In the genomic region with DNA sequence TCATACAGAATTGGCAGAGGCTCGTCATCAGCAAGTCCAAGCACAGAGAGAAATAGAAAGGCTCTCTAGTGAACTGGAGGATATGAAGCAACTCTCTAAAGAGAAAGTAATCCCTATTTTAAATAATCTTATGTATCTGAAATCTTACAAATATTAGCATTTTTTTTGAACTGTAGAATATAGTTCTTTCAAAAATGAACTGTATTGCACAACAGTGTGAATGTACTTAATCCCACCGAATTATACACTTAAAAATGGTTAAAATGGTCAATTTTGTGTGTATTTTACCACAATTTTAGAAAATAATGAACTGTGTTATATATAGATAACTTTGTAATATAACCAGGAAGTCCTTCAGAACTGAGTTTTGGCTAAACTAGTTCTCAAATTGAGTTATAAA, we compare ENCODE assay signal across 35 cellular contexts.
"Had no signal": no experiment of that assay in that cellular context is flagged by ENCODE, and none has a peak within 500 bp of the region (broad histone marks: within the 10 kb centered on the region; RNA-seq: fewer than 3 reads in every experiment).

No MANE protein-coding gene starts in this region.

- DNase-seq: Karpas-422, Kasumi-1, MG63, MM.1S, MV-4-11, NCI-H1048, NCI-H1092, NCI-H1092 treated with DMSO at 0.1 percent for 48 hours, NCI-H1105, NCI-H1105 treated with DMSO at 0.1 percent for 48 hours, NCI-H1417, NCI-H1417 treated with DMSO at 0.1 percent for 48 hours, NCI-H1436, NCI-H1436 treated with DMSO at 0.1 percent for 48 hours, NCI-H146, NCI-H1694, NCI-H1694 treated with DMSO at 0.1 percent for 48 hours, NCI-H187, NCI-H187 treated with DMSO at 0.1 percent for 48 hours, NCI-H1930, NCI-H2029, NCI-H2029 treated with DMSO at 0.1 percent for 48 hours, NCI-H2081, NCI-H2081 treated with DMSO at 0.1 percent for 48 hours, NCI-H2107, NCI-H2171, NCI-H2171 treated with DMSO at 0.1 percent for 48 hours, NCI-H2227 treated with DMSO at 0.1 percent for 48 hours, NCI-H226, NCI-H345, NCI-H446, NCI-H446 treated with DMSO at 0.1 percent for 48 hours, NCI-H510A, NCI-H510A treated with DMSO at 0.1 percent for 48 hours, NCI-H524 had no signal

- H3K27me3 ChIP-seq: MG63 had no signal

- H3K4me3 ChIP-seq: MG63 had no signal
